ENCODE assay signal across 18 cellular contexts in genomic region chr1:30786264-30786991, GRCh38. TPM values are rescaled to one million over a fixed set of nuclear protein-coding genes. Genes with fewer than 3 reads are reported as not detected.
DNase-seq lines count a peak whose midpoint lies in the region; ATAC-seq, FAIRE-seq and TF ChIP-seq lines count a peak whose summit lies in the region.
"Had no signal": no experiment of that assay in that cellular context is flagged by ENCODE, and none has a peak within 500 bp of the region (broad histone marks: within the 10 kb centered on the region; RNA-seq: fewer than 3 reads in every experiment).

No MANE protein-coding gene starts in this region.

- WGBS in stomach, 5 donors: 52 to 61% (median 53%) methylated on average over 7 to 13 of the region's 13 CpGs

- H3K4me3 ChIP-seq in GM23338: no peak overlapping the region
- H3K4me3 ChIP-seq in astrocyte (ENCODE audit: insufficient read depth, low read depth, low read length): no peak overlapping the region
- no peak overlapping the region for H3K4me3 ChIP-seq in stomach
- H3K4me3 ChIP-seq: colonic mucosa, uterus had no signal

- H3K9me3 Mint-ChIP-seq in GM23338 (no peaks in the 10 kb centered on the region), astrocyte (ENCODE audit: unreplicated experiment) (no peaks in the 10 kb centered on the region)
- H3K9me3 Mint-ChIP-seq: activated naive CD8-positive, alpha-beta T cell treated with anti-CD3 and anti-CD28 coated beads, Interleukin-2, amount 50 U/mL, for 24 hours had no signal

- no peak overlapping the region for H3K9ac ChIP-seq in astrocyte (ENCODE audit: low read length)

- peaks cover 10% of the 10 kb centered on the region; the same call in 1 of the 2 replicates for H3K4me1 ChIP-seq in GM23338 (ENCODE audit: insufficient read depth)
- no peaks in the 10 kb centered on the region for H3K4me1 ChIP-seq in astrocyte (ENCODE audit: insufficient read depth, low read length)
- H3K4me1 ChIP-seq in stomach: peaks cover 4 to 14% (median 9%) of the 10 kb centered on the region in 4 donors
- H3K4me1 ChIP-seq: colonic mucosa had no signal

- no peaks in the 10 kb centered on the region for H3K36me3 Mint-ChIP-seq in GM23338 (ENCODE audit: low read depth)
- H3K36me3 Mint-ChIP-seq in astrocyte (ENCODE audit: low read depth, unreplicated experiment): no peaks in the 10 kb centered on the region

- no peaks in the 10 kb centered on the region for H3K9me3 ChIP-seq in astrocyte (ENCODE audit: insufficient read depth, low read depth, low read length)
- no peaks in the 10 kb centered on the region for H3K9me3 ChIP-seq in stomach
- H3K9me3 ChIP-seq: colonic mucosa, uterus had no signal

- 0 out of 2 replicates have a peak, but pooled peaks cover 3% of the 10 kb centered on the region for H3F3A ChIP-seq in GM23338 (replicated peaks; ENCODE audit: low read depth)

- H3K36me3 ChIP-seq in GM23338 (ENCODE audit: insufficient read depth): no peaks in the 10 kb centered on the region
- H3K36me3 ChIP-seq in astrocyte (ENCODE audit: insufficient read depth, low read length): no peaks in the 10 kb centered on the region
- no peaks in the 10 kb centered on the region for H3K36me3 ChIP-seq in stomach
- H3K36me3 ChIP-seq: colonic mucosa, uterus had no signal

- TF ChIP-seq EP300 in stomach (IDR thresholded peaks at IDR 0.05): no peak

- TF ChIP-seq POLR2A in stomach (IDR thresholded peaks at IDR 0.05): no peak

- peaks cover 12% of the 10 kb centered on the region for H3K27me3 Mint-ChIP-seq in GM23338 (ENCODE audit: insufficient read depth, low read depth, poor library complexity)
- H3K27me3 Mint-ChIP-seq in astrocyte (ENCODE audit: low read depth, unreplicated experiment): peaks cover 44% of the 10 kb centered on the region

- in situ Hi-C loops in GM13977 (cut with MboI; ENCODE audit: low pct_unique_long_range_greater_than_20kb, low sequenced_read_pairs, unreplicated experiment): loop anchor here (10.0 kb wide), 1 partner anchor 62 kb away; the partner anchor contains the start of gene MATN1

- no peak overlapping the region for H3K27ac Mint-ChIP-seq in GM23338
- H3K27ac Mint-ChIP-seq in astrocyte (ENCODE audit: unreplicated experiment): no peak overlapping the region
- H3K27ac Mint-ChIP-seq: activated naive CD8-positive, alpha-beta T cell treated with anti-CD3 and anti-CD28 coated beads, Interleukin-2, amount 50 U/mL, for 24 hours had no signal

- no peaks in the 10 kb centered on the region for H3K79me2 ChIP-seq in GM23338 (replicated peaks; ENCODE audit: insufficient read depth)
- H3K79me2 ChIP-seq in astrocyte (ENCODE audit: insufficient read depth, low read length): no peaks in the 10 kb centered on the region

- H3K4me2 ChIP-seq in GM23338 (no peak overlapping the region), astrocyte (ENCODE audit: low read length) (no peak overlapping the region)

- no peak for DNase-seq in GM23338 (ENCODE audit: low spot score)
- no peak for DNase-seq in astrocyte (ENCODE audit: low read depth)
- DNase-seq in retina: peak; percentile 84
- no peak for DNase-seq in left colon
- no peak for DNase-seq in stomach
- DNase-seq in islet precursor cell: no peak
- DNase-seq in GM13977 (ENCODE audit: low spot score): no peak
- DNase-seq: activated naive CD8-positive, alpha-beta T cell treated with anti-CD3 and anti-CD28 coated beads, Interleukin-2, amount 50 U/mL, for 24 hours; activated T-cell treated with anti-CD3 and anti-CD28 coated beads for 4 hours; colonic mucosa; NCI-H1092 treated with DMSO at 0.1 percent for 48 hours; NCI-H345; stimulated activated CD4-positive, alpha-beta T cell treated with anti-CD3 and anti-CD28 coated beads, Interleukin-2, amount 100 ng/mL, for 24 hours; T-helper 1 cell; uterus had no signal

- H4K20me1 ChIP-seq in GM23338 (replicated peaks; ENCODE audit: insufficient read depth): no peaks in the 10 kb centered on the region
- peaks cover 3% of the 10 kb centered on the region for H4K20me1 ChIP-seq in astrocyte (ENCODE audit: insufficient read depth, low read length)

- intact Hi-C loops in left colon (cut with DNase I, micrococcal nuclease) (no loop called here), stomach (cut with DNase I; ENCODE audit: low total_unique reads) (no loop called here)

- TF ChIP-seq CTCF in GM23338 (conservative IDR thresholded peaks at IDR 0.05; ENCODE audit: low read depth in 2 of 2): no peak
- no peak for TF ChIP-seq CTCF in astrocyte (IDR thresholded peaks at IDR 0.05; ENCODE audit: insufficient read depth, low read depth, low read length)
- no peak for TF ChIP-seq CTCF in stomach (IDR thresholded peaks at IDR 0.05)
- TF ChIP-seq CTCF in GM13977 (IDR thresholded peaks at IDR 0.05; ENCODE audit: extremely low read depth, insufficient read depth, missing control alignments): no peak

- no peak for FAIRE-seq in astrocyte (lab: Jason Lieb, UNC)
- FAIRE-seq: GM19239 had no signal

- peak overlapping the region; percentile 83; the same call in 1 of the 2 replicates for H2AFZ ChIP-seq in GM23338
- H2AFZ ChIP-seq in astrocyte (ENCODE audit: low read depth, low read length): peak overlapping the region; percentile 34

- H3K4me3 Mint-ChIP-seq in GM23338: no peak overlapping the region
- H3K4me3 Mint-ChIP-seq in astrocyte (ENCODE audit: unreplicated experiment): no peak overlapping the region
- H3K4me3 Mint-ChIP-seq: activated naive CD8-positive, alpha-beta T cell treated with anti-CD3 and anti-CD28 coated beads, Interleukin-2, amount 50 U/mL, for 24 hours had no signal

- no peaks in the 10 kb centered on the region for H3K9me2 ChIP-seq in GM23338 (ENCODE audit: insufficient read depth)

- ATAC-seq in GM23338: no peak
- no peak for ATAC-seq in left colon
- ATAC-seq: activated naive CD8-positive, alpha-beta T cell treated with anti-CD3 and anti-CD28 coated beads, Interleukin-2, amount 50 U/mL, for 24 hours had no signal

- no peak overlapping the region for H3K27ac ChIP-seq in GM23338 (ENCODE audit: low read depth)
- H3K27ac ChIP-seq in astrocyte (ENCODE audit: low read depth, low read length): no peak overlapping the region
- peak overlapping the region; percentile 35 for H3K27ac ChIP-seq in layer of hippocampus (ENCODE audit: low read depth, low read length)
- H3K27ac ChIP-seq in stomach: no peak overlapping the region
- H3K27ac ChIP-seq: C4-2B, colonic mucosa, uterus had no signal

- H3K27me3 ChIP-seq in GM23338 (ENCODE audit: insufficient read depth) (no peaks in the 10 kb centered on the region), astrocyte (ENCODE audit: insufficient read depth, low read length) (peaks cover 9% of the 10 kb centered on the region), layer of hippocampus (ENCODE audit: control insufficient read depth, insufficient read depth, low read length) (no peaks in the 10 kb centered on the region), stomach (peaks cover 0 to 27% (median 0%) of the 10 kb centered on the region in 3 donors)
- H3K27me3 ChIP-seq: colonic mucosa, uterus had no signal

- H3K4me1 Mint-ChIP-seq in GM23338: peaks cover 14% of the 10 kb centered on the region; the same call in 2 of the 3 replicates
- peaks cover 2% of the 10 kb centered on the region for H3K4me1 Mint-ChIP-seq in astrocyte (ENCODE audit: low read depth, unreplicated experiment)

TF ChIP-seq in GM23338, 12 proteins besides CTCF, POLR2A, EP300 and RAD21 (continues in another document):
- TF ChIP-seq NANOG (IDR thresholded peaks at IDR 0.05; ENCODE audit: borderline replicate concordance): no peak
- no peak for TF ChIP-seq STAT1 (IDR thresholded peaks at IDR 0.05; ENCODE audit: unreplicated experiment)
- no peak for TF ChIP-seq CREB1 (CRISPR knock-in tag; IDR thresholded peaks at IDR 0.05; ENCODE audit: low read depth)
- TF ChIP-seq REST (IDR thresholded peaks at IDR 0.05; ENCODE audit: unreplicated experiment): no peak
- TF ChIP-seq JUNB (IDR thresholded peaks at IDR 0.05; ENCODE audit: unreplicated experiment): no peak
- TF ChIP-seq ZNF331 (CRISPR knock-in tag; IDR thresholded peaks at IDR 0.05; ENCODE audit: low read depth): no peak
- TF ChIP-seq POLR2AphosphoS5 (IDR thresholded peaks at IDR 0.05; ENCODE audit: low read depth): no peak

RNA-seq across cellular contexts. Expression of gene LAPTM5, which starts 28.9 kb away (rescaled TPM):
- total RNA-seq in GM23338 (2014; rRNA removed; shearing (Covaris generic)): not detected in 2 replicates
- polyA plus RNA-seq in GM23338 (2016; fragmentation: Nextera tagmentation; extraction: Ambion mirVana): 0.21 and 1.0 TPM in 2 replicates
- total RNA-seq in astrocyte: 0.77 and 0.89 TPM in 2 replicates
- 10 to 100 TPM; 10.7 to 49.1 TPM for total RNA-seq in left colon
- total RNA-seq in stomach: 10 to 100 TPM in 4 of 5 donors, 1 to 10 TPM in 1; 4.6 to 48.4 (median 29.6) TPM
- polyA plus RNA-seq in stomach: 10 to 100 TPM; 33.1 to 39.9 (median 37.6) TPM
